Comparison of ENCODE assay signal across 8 cellular contexts in genomic region chr22:43956383-43956782, GRCh38.
DNase-seq lines count a peak whose midpoint lies in the region; ATAC-seq, FAIRE-seq and TF ChIP-seq lines count a peak whose summit lies in the region.

No MANE protein-coding gene starts in this region.

- H3K9me3 ChIP-seq in SU-DHL-6 (ENCODE audit: insufficient read depth, low read length) = no peaks in the 10 kb centered on the region

- H3K9me2 ChIP-seq in SU-DHL-6 (replicated peaks; ENCODE audit: insufficient read depth, low read length) = no peaks in the 10 kb centered on the region

- no peaks in the 10 kb centered on the region for H3K27me3 ChIP-seq in SU-DHL-6 (ENCODE audit: low read length)

- ATAC-seq in GM19452 (IDR thresholded peaks at IDR 0.05; ENCODE audit: unreplicated experiment) = no peak

- H3K36me3 ChIP-seq in SU-DHL-6 (ENCODE audit: low read length) = no peaks in the 10 kb centered on the region

- H3K4me3 ChIP-seq in SU-DHL-6 (ENCODE audit: insufficient read depth, low read length, poor library complexity, severe bottlenecking) (peak overlapping the region; percentile 99), skeletal muscle cell (ENCODE audit: low read depth, low read length) (peak overlapping the region; percentile 94)

- H3K4me2 ChIP-seq in SU-DHL-6 (ENCODE audit: low read depth, low read length, poor library complexity, severe bottlenecking) = peak overlapping the region; percentile 76

- peak overlapping the region; percentile 60 for H3K27ac ChIP-seq in SU-DHL-6 (ENCODE audit: low read depth, low read length)

- no peaks in the 10 kb centered on the region for H3F3A ChIP-seq in SU-DHL-6 (ENCODE audit: insufficient read depth)

- H4K20me1 ChIP-seq in SU-DHL-6 (ENCODE audit: low read depth, low read length) = 0 out of 2 replicates have a peak, but pooled peaks cover 3% of the 10 kb centered on the region

- H3K79me2 ChIP-seq in SU-DHL-6 (ENCODE audit: insufficient read depth, low read length) = peaks cover 61% of the 10 kb centered on the region

- H3K9ac ChIP-seq in SU-DHL-6 (ENCODE audit: low read length) = peak overlapping the region; percentile 97

- FAIRE-seq in GM19239 (lab: Jason Lieb, UNC) = peak; percentile 26

- DNase-seq in GM19239 (ENCODE audit: insufficient read length, low spot score) (no peak), fibroblast of peridontal ligament (ENCODE audit: extremely low read depth) (peak; percentile 27), skeletal muscle cell (ENCODE audit: low read depth) (no peak), SKM-1 treated with dmso at 0.1 percent for 144 hours (lab: John Stamatoyannopoulos, UW; ENCODE audit: unreplicated experiment) (no peak), cerebellar cortex (ENCODE audit: low spot score) (no peak)
- DNase-seq in central memory CD4-positive, alpha-beta T cell = no peak

- no peak overlapping the region for H2AFZ ChIP-seq in SU-DHL-6 (ENCODE audit: low read depth, low read length, severe bottlenecking)

- no peak for TF ChIP-seq CTCF in SU-DHL-6 (IDR thresholded peaks at IDR 0.05; ENCODE audit: insufficient read depth, low read length, poor library complexity, severe bottlenecking)
